In the genomic region with DNA sequence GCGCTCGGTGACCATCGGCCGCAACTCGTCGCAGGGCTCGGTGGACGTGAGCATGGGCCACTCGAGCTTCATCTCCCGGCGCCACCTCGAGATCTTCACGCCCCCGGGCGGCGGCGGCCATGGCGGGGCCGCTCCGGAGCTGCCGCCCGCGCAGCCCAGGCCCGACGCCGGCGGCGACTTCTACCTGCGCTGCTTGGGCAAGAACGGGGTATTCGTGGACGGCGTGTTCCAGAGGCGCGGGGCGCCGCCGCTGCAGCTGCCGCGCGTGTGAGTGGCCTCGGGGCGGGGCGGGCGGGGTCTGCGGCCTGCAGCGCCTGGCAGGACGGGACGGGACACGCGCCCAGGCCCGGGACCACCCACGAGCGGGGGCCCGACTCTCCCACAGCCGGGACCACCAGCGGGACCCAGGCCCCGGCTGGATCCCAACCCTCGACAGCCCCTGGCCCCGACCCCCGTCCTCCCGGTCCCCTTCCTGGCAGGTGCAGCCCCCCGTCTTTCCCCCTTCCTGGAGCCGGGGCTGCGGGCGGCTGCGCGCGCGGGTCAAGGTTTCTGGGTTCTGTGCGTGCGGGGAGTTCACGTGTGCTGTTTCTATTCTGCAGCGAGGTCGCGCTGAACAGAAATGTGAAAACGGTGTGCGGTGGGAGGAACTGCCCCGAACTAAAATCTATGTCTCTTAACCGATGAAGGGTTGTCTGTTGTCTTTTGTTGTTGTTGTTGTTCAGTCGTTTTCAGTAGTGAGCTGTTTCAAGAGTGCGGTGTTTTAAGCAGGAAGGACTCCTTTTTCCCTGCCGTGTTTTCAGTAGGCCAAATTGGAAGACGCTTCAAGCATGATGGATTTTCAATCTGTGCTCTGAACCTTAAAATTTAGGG, we compare ENCODE assay signal across 1 cellular context.
TF ChIP-seq lines count a peak whose summit lies in the region.

No MANE protein-coding gene starts in this region.

TF ChIP-seq in H1, 55 proteins besides CTCF, POLR2A, EP300 and RAD21 (continued from another document):
- 0 out of 4 replicates have a peak, but pooled peaks of 1 of the 2 experiments have one; percentile 30 for TF ChIP-seq SIN3A (conservative IDR thresholded peaks at IDR 0.05 in 1 of 2, IDR thresholded peaks at IDR 0.05 in 1 of 2; ENCODE audit: low read depth in 1 of 2, low read length in 2 of 2)
- TF ChIP-seq GABPA (IDR thresholded peaks at IDR 0.05; ENCODE audit: borderline replicate concordance, insufficient read depth, low read length), result no peak
- no peak for TF ChIP-seq SRF (IDR thresholded peaks at IDR 0.05; ENCODE audit: low read depth, low read length)
- TF ChIP-seq EZH2 (IDR thresholded peaks at IDR 0.05; ENCODE audit: low read depth, low read length, severe bottlenecking), result no peak
- no peak for TF ChIP-seq PHF8 (conservative IDR thresholded peaks at IDR 0.05; ENCODE audit: low read depth, low read length)
- TF ChIP-seq BACH1 (IDR thresholded peaks at IDR 0.05; ENCODE audit: low read length), result 0 out of 2 replicates have a peak, but pooled peaks have one; percentile 24
- TF ChIP-seq CREB1 (IDR thresholded peaks at IDR 0.05), result no peak
- TF ChIP-seq POLR2AphosphoS5 (IDR thresholded peaks at IDR 0.05; ENCODE audit: low read depth, low read length), result no peak
- no peak for TF ChIP-seq BRCA1 (IDR thresholded peaks at IDR 0.05; ENCODE audit: low read depth, low read length)
- 0 out of 2 replicates have a peak, but pooled peaks have one; percentile 11 for TF ChIP-seq YY1 (IDR thresholded peaks at IDR 0.05; ENCODE audit: low read depth, low read length)
